1 cellular context compared by ENCODE assay signal in genomic region chr17:42878924-42879595, GRCh38.
TF ChIP-seq lines count a peak whose summit lies in the region.

No MANE protein-coding gene starts in this region.

TF ChIP-seq in A549, 52 proteins besides CTCF, POLR2A, EP300 and RAD21:
- TF ChIP-seq RFX5 (IDR thresholded peaks at IDR 0.05) (no peak), MAFK (IDR thresholded peaks at IDR 0.05; ENCODE audit: partially characterized antibody) (peak; percentile 13), CEBPB (IDR thresholded peaks at IDR 0.05) (peak; percentile 30 to 44; a peak in 3 of 4 replicates)
